ENCODE assay signal across 35 cellular contexts in the genomic region with DNA sequence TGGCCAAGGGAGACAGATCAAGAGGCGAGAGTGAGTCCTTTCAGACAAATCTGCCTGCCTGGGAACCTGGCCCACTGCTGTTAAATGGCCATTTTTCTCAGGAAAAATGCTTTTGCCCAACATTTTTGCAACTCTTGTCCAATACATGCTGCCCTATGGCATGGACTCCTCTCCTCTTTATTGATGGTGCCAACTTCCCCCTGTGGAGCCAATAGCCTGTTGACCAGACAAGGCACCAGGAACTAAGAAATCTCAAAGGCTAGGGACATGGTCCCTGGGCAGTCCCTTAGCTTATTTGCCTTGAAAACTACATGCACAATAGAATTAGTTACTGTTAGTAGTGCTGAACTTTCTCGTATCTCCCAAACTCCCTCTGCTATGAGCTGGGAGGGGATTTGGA.
"Had no signal": no experiment of that assay in that cellular context is flagged by ENCODE, and none has a peak within 500 bp of the region (broad histone marks: within the 10 kb centered on the region; RNA-seq: fewer than 3 reads in every experiment).

No MANE protein-coding gene starts in this region.

- H3K27me3 ChIP-seq: MG63 had no signal

- H3K4me3 ChIP-seq: MG63 had no signal

- H3K9ac ChIP-seq: KMS-11 had no signal

- H3K27ac ChIP-seq: KMS-11 had no signal

- DNase-seq: Karpas-422, Kasumi-1, KG1, MG63, MM.1S, MV-4-11, NCI-H1048, NCI-H1092, NCI-H1092 treated with DMSO at 0.1 percent for 48 hours, NCI-H1105, NCI-H1105 treated with DMSO at 0.1 percent for 48 hours, NCI-H1417, NCI-H1417 treated with DMSO at 0.1 percent for 48 hours, NCI-H1436, NCI-H1436 treated with DMSO at 0.1 percent for 48 hours, NCI-H146, NCI-H1694, NCI-H1694 treated with DMSO at 0.1 percent for 48 hours, NCI-H187, NCI-H187 treated with DMSO at 0.1 percent for 48 hours, NCI-H1930, NCI-H2029, NCI-H2029 treated with DMSO at 0.1 percent for 48 hours, NCI-H2081, NCI-H2081 treated with DMSO at 0.1 percent for 48 hours, NCI-H2107, NCI-H2171, NCI-H2171 treated with DMSO at 0.1 percent for 48 hours, NCI-H2227 treated with DMSO at 0.1 percent for 48 hours, NCI-H226, NCI-H345, NCI-H446, NCI-H446 treated with DMSO at 0.1 percent for 48 hours, NCI-H510A had no signal
